14 cellular contexts compared by ENCODE assay signal in genomic region chr7:105315357-105315756, GRCh38.
"Had no signal": no experiment of that assay in that cellular context is flagged by ENCODE, and none has a peak within 500 bp of the region (broad histone marks: within the 10 kb centered on the region; RNA-seq: fewer than 3 reads in every experiment).

No MANE protein-coding gene starts in this region.

- H3K27ac ChIP-seq: ascending aorta, thyroid gland had no signal

- H3K4me3 ChIP-seq: ascending aorta, dorsolateral prefrontal cortex, thyroid gland had no signal

- H3K4me1 ChIP-seq: ascending aorta had no signal

- H3K36me3 ChIP-seq: ascending aorta, thyroid gland had no signal

- FAIRE-seq: urothelium cell line had no signal

- H3K9me3 ChIP-seq: ascending aorta, thyroid gland had no signal

- H3K27me3 ChIP-seq: ascending aorta, dorsolateral prefrontal cortex, thyroid gland had no signal

- ATAC-seq: natural killer cell; stimulated activated memory B cell treated with anti-CD40 and anti-IgM and Interleukin-4, amounts not matched to agents 10 μg/mL and 1 μg/mL and 100 μg/mL, for 72 hours; T-cell had no signal

- DNase-seq: activated CD4-positive, CD25-positive, alpha-beta regulatory T cell treated with anti-CD3 and anti-CD28 coated beads, Interleukin-2, amount 50 U/mL, for 72 hours; activated naive CD4-positive, alpha-beta T cell treated with Interleukin-2 at 50 U/mL for 16 hours; dorsolateral prefrontal cortex; endodermal cell; hypothalamus; natural killer cell; posterior cingulate gyrus; stimulated activated CD4-positive, alpha-beta T cell treated with anti-CD3 and anti-CD28 coated beads, Interleukin-2, amount 100 ng/mL, for 48 hours; T-cell; T-helper 9 cell; thyroid gland had no signal
